23 cellular contexts compared by ENCODE assay signal in the genomic region with DNA sequence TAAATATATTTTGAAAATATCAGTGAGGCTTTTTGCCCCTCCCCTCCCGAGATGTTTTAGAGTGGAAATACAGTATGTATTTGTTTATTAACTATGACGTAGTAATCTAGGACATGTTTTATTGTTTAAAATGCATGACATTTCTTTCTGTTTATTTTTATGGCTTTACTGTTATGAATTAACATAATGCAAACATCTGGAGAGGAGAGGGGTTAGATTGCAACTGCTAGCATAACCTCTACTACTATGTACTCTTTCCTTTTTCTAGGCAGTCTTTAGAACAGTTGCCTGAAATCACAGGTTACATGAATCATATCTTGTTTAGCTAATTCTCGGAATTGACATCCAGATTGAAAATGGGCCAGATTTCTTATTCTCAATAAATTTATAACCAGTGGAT. TPM values are rescaled to one million over a fixed set of nuclear protein-coding genes. Genes with fewer than 3 reads are reported as not detected.
DNase-seq lines count a peak whose midpoint lies in the region; ATAC-seq, FAIRE-seq and TF ChIP-seq lines count a peak whose summit lies in the region.
"Had no signal": no experiment of that assay in that cellular context is flagged by ENCODE, and none has a peak within 500 bp of the region (broad histone marks: within the 10 kb centered on the region; RNA-seq: fewer than 3 reads in every experiment).

No MANE protein-coding gene starts in this region.

- H2AK5ac ChIP-seq in IMR-90 (ENCODE audit: low read depth, low read length), result no peak overlapping the region

- no peak overlapping the region for H3K56ac ChIP-seq in IMR-90 (ENCODE audit: extremely low read depth, insufficient read depth, low read length)

- H2BK20ac ChIP-seq in IMR-90 (ENCODE audit: low read depth, low read length), result no peak overlapping the region

- H3K18ac ChIP-seq in IMR-90 (ENCODE audit: low read depth, low read length), result no peak overlapping the region

- in situ Hi-C loops in IMR-90 (cut with MboI; ENCODE audit: low sequenced_read_pairs), result no loop called here

- dilution Hi-C loops in IMR-90 (cut with HindIII; ENCODE audit: low sequenced_read_pairs, unreplicated experiment), result no loop called here

- no peak overlapping the region for H4K8ac ChIP-seq in IMR-90 (ENCODE audit: low read depth in 2 of 2, low read length in 2 of 2)

- ATAC-seq in IMR-90 (ENCODE audit: low read depth), result peak; percentile 75
- ATAC-seq in body of pancreas, result no peak
- ATAC-seq: HepG2, K562 had no signal

- no peaks in the 10 kb centered on the region for H3K9me3 ChIP-seq in IMR-90 (ENCODE audit: control insufficient read depth, insufficient read depth, low read length)
- H3K9me3 ChIP-seq in body of pancreas, result no peaks in the 10 kb centered on the region
- H3K9me3 ChIP-seq: BLaER1 treated with 17β-estradiol and CSF1 and Interleukin-3, amounts not matched to agents 10 nM and 100 nM had no signal

- intact Hi-C loops in IMR-90 (cut with micrococcal nuclease), result no loop called here
- intact Hi-C loops in body of pancreas (cut with DNase I), result no loop called here

- H3K27me3 ChIP-seq in IMR-90 (ENCODE audit: control insufficient read depth, insufficient read depth, low read length) (no peaks in the 10 kb centered on the region), body of pancreas (no peaks in the 10 kb centered on the region)
- H3K27me3 ChIP-seq: BLaER1 treated with 17β-estradiol and CSF1 and Interleukin-3, amounts not matched to agents 10 nM and 100 nM; MG63 had no signal

- H3K4ac ChIP-seq in IMR-90 (ENCODE audit: low read depth, low read length), result no peak overlapping the region

- no peak for TF ChIP-seq RAD21 in IMR-90 (IDR thresholded peaks at IDR 0.05; ENCODE audit: low read length)

- POLR2A ChIA-PET in IMR-90 (lab: Charles Lee; ENCODE audit: unreplicated experiment), result no interaction called here

- H3K23ac ChIP-seq in IMR-90 (ENCODE audit: low read depth, low read length), result no peak overlapping the region

- H4K20me1 ChIP-seq in IMR-90 (ENCODE audit: insufficient read depth, low read length), result peaks cover 47% of the 10 kb centered on the region

- no TSS peak for BruUV-seq in IMR-90 (replicated peaks; lab: Mats Ljungman, UMichigan)

- H4K91ac ChIP-seq in IMR-90 (ENCODE audit: insufficient read depth, low read depth, low read length), result no peak overlapping the region

- H2BK120ac ChIP-seq in IMR-90 (ENCODE audit: low read depth, low read length), result no peak overlapping the region

- H3K4me3 ChIP-seq in IMR-90 (ENCODE audit: insufficient read depth, low read depth, low read length) (no peak overlapping the region), body of pancreas (no peak overlapping the region)
- H3K4me3 ChIP-seq: BLaER1 treated with 17β-estradiol and CSF1 and Interleukin-3, amounts not matched to agents 10 nM and 100 nM; GM23248; K562; MG63 had no signal

- TF ChIP-seq POLR2A in IMR-90 (IDR thresholded peaks at IDR 0.05; ENCODE audit: low read depth, low read length), result no peak
- no peak for TF ChIP-seq POLR2A in body of pancreas (IDR thresholded peaks at IDR 0.05)

- no peak overlapping the region for H2AFZ ChIP-seq in IMR-90 (replicated peaks; ENCODE audit: low read length, poor library complexity)
- H2AFZ ChIP-seq: GM23248 had no signal

- H4K5ac ChIP-seq in IMR-90 (ENCODE audit: low read depth, low read length), result no peak overlapping the region

- TF ChIP-seq CTCF in 22Rv1 (IDR thresholded peaks at IDR 0.05) (no peak), IMR-90 (conservative IDR thresholded peaks at IDR 0.05; ENCODE audit: low read depth, low read length) (no peak), body of pancreas (IDR thresholded peaks at IDR 0.05) (no peak)

- DNase-seq in IMR-90, result peak; percentile 40
- DNase-seq in fibroblast of gingiva (ENCODE audit: low read depth), result peak; percentile 76
- peak; percentile 41 for DNase-seq in iris pigment epithelial cell (ENCODE audit: low read depth)
- no peak for DNase-seq in effector CD4-positive, alpha-beta T cell
- no peak for DNase-seq in body of pancreas
- no peak for DNase-seq in GM19239 (ENCODE audit: insufficient read length, low spot score)
- DNase-seq: AML-193; CD4-positive, alpha-beta T cell; GM23248; H9; HFFc6; Kasumi-1; MG63; NCI-H2029 treated with DMSO at 0.1 percent for 48 hours; NCI-H446 treated with DMSO at 0.1 percent for 48 hours; NCI-H526 treated with DMSO at 0.1 percent for 48 hours; SHP77 had no signal

- no peak for FAIRE-seq in GM19239 (lab: Jason Lieb, UNC)
- FAIRE-seq: GM18507, K562 had no signal

- H3K36me3 ChIP-seq in IMR-90 (ENCODE audit: control insufficient read depth, insufficient read depth, low read length) (peaks cover 8% of the 10 kb centered on the region), body of pancreas (replicated peaks in 1 of 2; ENCODE audit: insufficient read depth in 1 of 2, low read depth in 2 of 2) (peaks cover 0 to under 1% of the 10 kb centered on the region in 2 donors)

- peaks cover 9% of the 10 kb centered on the region for H3K4me1 ChIP-seq in IMR-90 (ENCODE audit: control insufficient read depth, insufficient read depth, low read length)
- peaks cover 33% of the 10 kb centered on the region for H3K4me1 ChIP-seq in body of pancreas

- no peak overlapping the region for H2AK9ac ChIP-seq in IMR-90 (replicated peaks; ENCODE audit: low read depth, low read length, poor library complexity)

- H3K9ac ChIP-seq in IMR-90 (ENCODE audit: low read depth, low read length), result no peak overlapping the region
- H3K9ac ChIP-seq: BLaER1 treated with 17β-estradiol and CSF1 and Interleukin-3, amounts not matched to agents 10 nM and 100 nM; GM23248 had no signal

- peaks cover 29 to 70% of the 10 kb centered on the region in 2 experiments for H3K79me1 ChIP-seq in IMR-90 (ENCODE audit: low read depth in 1 of 2, low read length in 2 of 2)

- H2BK15ac ChIP-seq in IMR-90 (ENCODE audit: low read depth, low read length), result no peak overlapping the region

- peaks cover 15% of the 10 kb centered on the region for H3K9me1 ChIP-seq in IMR-90 (ENCODE audit: insufficient read depth, low read length)

- WGBS in IMR-90 (ENCODE audit: extremely low coverage in 2 of 2, insufficient read length in 1 of 2), 2 experiments, result no CpG with 5 or more reads among the region's 3 CpGs
- WGBS in body of pancreas, 2 donors, result 28 to 38% methylated on average over 3 of the region's 3 CpGs

- CTCF ChIA-PET in IMR-90 (lab: Yijun Ruan, JAX), result no interaction called here

- H3K4me2 ChIP-seq in IMR-90 (ENCODE audit: low read depth, low read length), result no peak overlapping the region; the same call in 1 of the 2 replicates

- no peak overlapping the region for H2BK5ac ChIP-seq in IMR-90 (ENCODE audit: low read depth, low read length, poor library complexity, severe bottlenecking)

- H3K14ac ChIP-seq in IMR-90 (replicated peaks; ENCODE audit: low read depth, low read length), result no peak overlapping the region

- H3K27ac ChIP-seq in 22Rv1 (peak overlapping the region; percentile 41), IMR-90 (ENCODE audit: insufficient read depth, low read length) (no peak overlapping the region), body of pancreas (peak overlapping the region in 1 of 4 donors; percentile 3)
- H3K27ac ChIP-seq: BLaER1 treated with 17β-estradiol and CSF1 and Interleukin-3, amounts not matched to agents 10 nM and 100 nM; GM23248; RWPE1 had no signal

TF ChIP-seq in IMR-90, 13 proteins besides CTCF, POLR2A, EP300 and RAD21:
- TF ChIP-seq BHLHE40 (IDR thresholded peaks at IDR 0.05; ENCODE audit: low read depth, low read length) (no peak), RFX5 (IDR thresholded peaks at IDR 0.05; ENCODE audit: low read depth, low read length) (no peak), CEBPB (IDR thresholded peaks at IDR 0.05; ENCODE audit: low read depth, low read length) (no peak), FOS (IDR thresholded peaks at IDR 0.05; ENCODE audit: low read depth, low read length) (no peak), MAFK (IDR thresholded peaks at IDR 0.05; ENCODE audit: low read depth, low read length) (no peak), SMC3 (IDR thresholded peaks at IDR 0.05; ENCODE audit: low read depth, low read length) (no peak), NFE2L2 (IDR thresholded peaks at IDR 0.05; ENCODE audit: low read depth, low read length) (no peak), RCOR1 (IDR thresholded peaks at IDR 0.05; ENCODE audit: insufficient replicate concordance, low read length) (no peak), MAZ (IDR thresholded peaks at IDR 0.05; ENCODE audit: borderline replicate concordance, low read depth, low read length) (no peak), MXI1 (IDR thresholded peaks at IDR 0.05; ENCODE audit: borderline replicate concordance, low read depth, low read length) (no peak), CHD1 (IDR thresholded peaks at IDR 0.05; ENCODE audit: low read depth, low read length) (no peak)
- TF ChIP-seq, protein P1, sequence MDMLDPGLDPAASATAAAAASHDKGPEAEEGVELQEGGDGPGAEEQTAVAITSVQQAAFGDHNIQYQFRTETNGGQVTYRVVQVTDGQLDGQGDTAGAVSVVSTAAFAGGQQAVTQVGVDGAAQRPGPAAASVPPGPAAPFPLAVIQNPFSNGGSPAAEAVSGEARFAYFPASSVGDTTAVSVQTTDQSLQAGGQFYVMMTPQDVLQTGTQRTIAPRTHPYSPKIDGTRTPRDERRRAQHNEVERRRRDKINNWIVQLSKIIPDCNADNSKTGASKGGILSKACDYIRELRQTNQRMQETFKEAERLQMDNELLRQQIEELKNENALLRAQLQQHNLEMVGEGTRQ (IDR thresholded peaks at IDR 0.05; ENCODE audit: low read depth, low read length), result no peak
- TF ChIP-seq, protein P2, sequence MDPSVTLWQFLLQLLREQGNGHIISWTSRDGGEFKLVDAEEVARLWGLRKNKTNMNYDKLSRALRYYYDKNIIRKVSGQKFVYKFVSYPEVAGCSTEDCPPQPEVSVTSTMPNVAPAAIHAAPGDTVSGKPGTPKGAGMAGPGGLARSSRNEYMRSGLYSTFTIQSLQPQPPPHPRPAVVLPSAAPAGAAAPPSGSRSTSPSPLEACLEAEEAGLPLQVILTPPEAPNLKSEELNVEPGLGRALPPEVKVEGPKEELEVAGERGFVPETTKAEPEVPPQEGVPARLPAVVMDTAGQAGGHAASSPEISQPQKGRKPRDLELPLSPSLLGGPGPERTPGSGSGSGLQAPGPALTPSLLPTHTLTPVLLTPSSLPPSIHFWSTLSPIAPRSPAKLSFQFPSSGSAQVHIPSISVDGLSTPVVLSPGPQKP (IDR thresholded peaks at IDR 0.05; ENCODE audit: borderline replicate concordance, low read depth, low read length), result no peak

RNA-seq across cellular contexts. Expression of a gene that starts 7.4 kb away (rescaled TPM):
- total RNA-seq in IMR-90 (2012; rRNA removed), result 42.3 and 48.0 TPM in 2 replicates
- 12.1 and 15.0 TPM in 2 replicates for polyA plus RNA-seq in IMR-90 (2012; rRNA removed)
- 1.0 and 1.3 TPM in 2 replicates for polyA plus RNA-seq in IMR-90 (2012; cell fraction: cytosol; rRNA removed)
- polyA plus RNA-seq in IMR-90 (2012; cell fraction: nucleus; rRNA removed; ENCODE audit: low replicate concordance), result 12.3 and 110 TPM in 2 replicates
- total RNA-seq in body of pancreas, result 10 to 100 TPM; 30.0 to 39.7 TPM

RNA-seq across cellular contexts. Expression of a gene that starts 21.7 kb away (rescaled TPM):
- under 0.01 and 0.28 TPM in 2 replicates for total RNA-seq in IMR-90 (2012; rRNA removed)
- polyA plus RNA-seq in IMR-90 (2012; rRNA removed), result 0.34 and 0.36 TPM in 2 replicates
- polyA plus RNA-seq in IMR-90 (2012; cell fraction: cytosol; rRNA removed), result 0.25 and 0.43 TPM in 2 replicates
- 0.30 TPM in 2 replicates for polyA plus RNA-seq in IMR-90 (2012; cell fraction: nucleus; rRNA removed; ENCODE audit: low replicate concordance)
- 1 to 10 TPM; 2.3 to 3.4 TPM for total RNA-seq in body of pancreas

Comparison
In these comparisons a context has a peak if more than half of its experiments do, and no peak if none do; other contexts are left out.
1. DNase-seq: peak in IMR-90 (single experiment), fibroblast of gingiva (single experiment) and iris pigment epithelial cell (single experiment); none in effector CD4-positive, alpha-beta T cell (single experiment), body of pancreas (0 of 4) and GM19239 (single experiment).